ENCODE assay signal across 1 cellular context in the genomic region with DNA sequence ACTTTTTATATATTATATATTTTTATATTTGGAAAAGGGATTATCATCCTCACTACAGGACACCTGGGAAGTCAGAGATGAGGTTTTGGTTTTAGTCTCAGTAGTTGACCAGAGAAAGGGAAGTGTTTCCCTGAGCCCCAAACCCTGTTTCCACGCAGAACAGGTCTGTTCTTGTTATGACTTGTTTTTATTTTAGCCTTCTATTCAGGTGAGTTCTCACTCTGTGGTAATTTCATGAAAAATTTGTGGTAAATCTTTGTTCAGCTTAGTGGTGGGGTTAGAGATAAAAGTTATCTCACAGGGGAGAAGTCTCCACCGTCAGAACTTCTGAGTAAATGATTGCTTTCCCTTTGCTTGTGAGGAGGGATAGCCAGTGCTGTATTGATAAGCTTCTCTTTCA.
TF ChIP-seq lines count a peak whose summit lies in the region.

No MANE protein-coding gene starts in this region.

TF ChIP-seq in GM12878, 131 proteins besides CTCF, POLR2A, EP300 and RAD21 (continued from another document and continues in another):
- no peak for TF ChIP-seq ELK1 (IDR thresholded peaks at IDR 0.05; ENCODE audit: low read depth, low read length)
- TF ChIP-seq RELB (IDR thresholded peaks at IDR 0.05; ENCODE audit: low read depth): no peak
- no peak for TF ChIP-seq BMI1 (IDR thresholded peaks at IDR 0.05; ENCODE audit: borderline replicate concordance)
- TF ChIP-seq RCOR1 (conservative IDR thresholded peaks at IDR 0.05; ENCODE audit: low read depth, low read length): no peak
- no peak for TF ChIP-seq MYC (IDR thresholded peaks at IDR 0.05; ENCODE audit: insufficient read depth, insufficient read length, insufficient replicate concordance, low read length, severe bottlenecking)
- TF ChIP-seq ATF7 (IDR thresholded peaks at IDR 0.05; ENCODE audit: low read depth): peak; percentile 50
- TF ChIP-seq MXI1 (IDR thresholded peaks at IDR 0.05; ENCODE audit: low read depth, low read length): no peak
- TF ChIP-seq, protein P1, sequence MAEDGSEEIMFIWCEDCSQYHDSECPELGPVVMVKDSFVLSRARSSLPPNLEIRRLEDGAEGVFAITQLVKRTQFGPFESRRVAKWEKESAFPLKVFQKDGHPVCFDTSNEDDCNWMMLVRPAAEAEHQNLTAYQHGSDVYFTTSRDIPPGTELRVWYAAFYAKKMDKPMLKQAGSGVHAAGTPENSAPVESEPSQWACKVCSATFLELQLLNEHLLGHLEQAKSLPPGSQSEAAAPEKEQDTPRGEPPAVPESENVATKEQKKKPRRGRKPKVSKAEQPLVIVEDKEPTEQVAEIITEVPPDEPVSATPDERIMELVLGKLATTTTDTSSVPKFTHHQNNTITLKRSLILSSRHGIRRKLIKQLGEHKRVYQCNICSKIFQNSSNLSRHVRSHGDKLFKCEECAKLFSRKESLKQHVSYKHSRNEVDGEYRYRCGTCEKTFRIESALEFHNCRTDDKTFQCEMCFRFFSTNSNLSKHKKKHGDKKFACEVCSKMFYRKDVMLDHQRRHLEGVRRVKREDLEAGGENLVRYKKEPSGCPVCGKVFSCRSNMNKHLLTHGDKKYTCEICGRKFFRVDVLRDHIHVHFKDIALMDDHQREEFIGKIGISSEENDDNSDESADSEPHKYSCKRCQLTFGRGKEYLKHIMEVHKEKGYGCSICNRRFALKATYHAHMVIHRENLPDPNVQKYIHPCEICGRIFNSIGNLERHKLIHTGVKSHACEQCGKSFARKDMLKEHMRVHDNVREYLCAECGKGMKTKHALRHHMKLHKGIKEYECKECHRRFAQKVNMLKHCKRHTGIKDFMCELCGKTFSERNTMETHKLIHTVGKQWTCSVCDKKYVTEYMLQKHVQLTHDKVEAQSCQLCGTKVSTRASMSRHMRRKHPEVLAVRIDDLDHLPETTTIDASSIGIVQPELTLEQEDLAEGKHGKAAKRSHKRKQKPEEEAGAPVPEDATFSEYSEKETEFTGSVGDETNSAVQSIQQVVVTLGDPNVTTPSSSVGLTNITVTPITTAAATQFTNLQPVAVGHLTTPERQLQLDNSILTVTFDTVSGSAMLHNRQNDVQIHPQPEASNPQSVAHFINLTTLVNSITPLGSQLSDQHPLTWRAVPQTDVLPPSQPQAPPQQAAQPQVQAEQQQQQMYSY (CRISPR knock-in tag; IDR thresholded peaks at IDR 0.05): no peak
- TF ChIP-seq ZNF384 (IDR thresholded peaks at IDR 0.05; ENCODE audit: borderline replicate concordance, low read depth, low read length): no peak
- no peak for TF ChIP-seq CREB1 (IDR thresholded peaks at IDR 0.05; ENCODE audit: low read depth)
- no peak for TF ChIP-seq SRF (IDR thresholded peaks at IDR 0.05; ENCODE audit: low read depth in 2 of 2, low read length in 2 of 2)
- peak; percentile 98 for TF ChIP-seq RUNX3 (IDR thresholded peaks at IDR 0.05; ENCODE audit: low read length)
- TF ChIP-seq, protein P2, sequence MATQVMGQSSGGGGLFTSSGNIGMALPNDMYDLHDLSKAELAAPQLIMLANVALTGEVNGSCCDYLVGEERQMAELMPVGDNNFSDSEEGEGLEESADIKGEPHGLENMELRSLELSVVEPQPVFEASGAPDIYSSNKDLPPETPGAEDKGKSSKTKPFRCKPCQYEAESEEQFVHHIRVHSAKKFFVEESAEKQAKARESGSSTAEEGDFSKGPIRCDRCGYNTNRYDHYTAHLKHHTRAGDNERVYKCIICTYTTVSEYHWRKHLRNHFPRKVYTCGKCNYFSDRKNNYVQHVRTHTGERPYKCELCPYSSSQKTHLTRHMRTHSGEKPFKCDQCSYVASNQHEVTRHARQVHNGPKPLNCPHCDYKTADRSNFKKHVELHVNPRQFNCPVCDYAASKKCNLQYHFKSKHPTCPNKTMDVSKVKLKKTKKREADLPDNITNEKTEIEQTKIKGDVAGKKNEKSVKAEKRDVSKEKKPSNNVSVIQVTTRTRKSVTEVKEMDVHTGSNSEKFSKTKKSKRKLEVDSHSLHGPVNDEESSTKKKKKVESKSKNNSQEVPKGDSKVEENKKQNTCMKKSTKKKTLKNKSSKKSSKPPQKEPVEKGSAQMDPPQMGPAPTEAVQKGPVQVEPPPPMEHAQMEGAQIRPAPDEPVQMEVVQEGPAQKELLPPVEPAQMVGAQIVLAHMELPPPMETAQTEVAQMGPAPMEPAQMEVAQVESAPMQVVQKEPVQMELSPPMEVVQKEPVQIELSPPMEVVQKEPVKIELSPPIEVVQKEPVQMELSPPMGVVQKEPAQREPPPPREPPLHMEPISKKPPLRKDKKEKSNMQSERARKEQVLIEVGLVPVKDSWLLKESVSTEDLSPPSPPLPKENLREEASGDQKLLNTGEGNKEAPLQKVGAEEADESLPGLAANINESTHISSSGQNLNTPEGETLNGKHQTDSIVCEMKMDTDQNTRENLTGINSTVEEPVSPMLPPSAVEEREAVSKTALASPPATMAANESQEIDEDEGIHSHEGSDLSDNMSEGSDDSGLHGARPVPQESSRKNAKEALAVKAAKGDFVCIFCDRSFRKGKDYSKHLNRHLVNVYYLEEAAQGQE (IDR thresholded peaks at IDR 0.05; ENCODE audit: low read depth, low read length): no peak
- TF ChIP-seq GABPA (IDR thresholded peaks at IDR 0.05; ENCODE audit: low read depth): no peak
- no peak for TF ChIP-seq KDM1A (IDR thresholded peaks at IDR 0.05; ENCODE audit: borderline replicate concordance)
- 0 out of 2 replicates have a peak, but pooled peaks have one; percentile 33 for TF ChIP-seq DPF2 (IDR thresholded peaks at IDR 0.05)
- TF ChIP-seq, protein P3, sequence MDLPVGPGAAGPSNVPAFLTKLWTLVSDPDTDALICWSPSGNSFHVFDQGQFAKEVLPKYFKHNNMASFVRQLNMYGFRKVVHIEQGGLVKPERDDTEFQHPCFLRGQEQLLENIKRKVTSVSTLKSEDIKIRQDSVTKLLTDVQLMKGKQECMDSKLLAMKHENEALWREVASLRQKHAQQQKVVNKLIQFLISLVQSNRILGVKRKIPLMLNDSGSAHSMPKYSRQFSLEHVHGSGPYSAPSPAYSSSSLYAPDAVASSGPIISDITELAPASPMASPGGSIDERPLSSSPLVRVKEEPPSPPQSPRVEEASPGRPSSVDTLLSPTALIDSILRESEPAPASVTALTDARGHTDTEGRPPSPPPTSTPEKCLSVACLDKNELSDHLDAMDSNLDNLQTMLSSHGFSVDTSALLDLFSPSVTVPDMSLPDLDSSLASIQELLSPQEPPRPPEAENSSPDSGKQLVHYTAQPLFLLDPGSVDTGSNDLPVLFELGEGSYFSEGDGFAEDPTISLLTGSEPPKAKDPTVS (IDR thresholded peaks at IDR 0.05; ENCODE audit: low read depth, low read length): no peak
- TF ChIP-seq ZNF622 (IDR thresholded peaks at IDR 0.05): no peak
- peak; percentile 20; the same call in 1 of the 2 replicates for TF ChIP-seq ZBED1 (IDR thresholded peaks at IDR 0.05; ENCODE audit: borderline replicate concordance)
- TF ChIP-seq FOS (IDR thresholded peaks at IDR 0.05; ENCODE audit: borderline replicate concordance, extremely low read depth, insufficient read length): no peak
- no peak for TF ChIP-seq TAF1 (IDR thresholded peaks at IDR 0.05; ENCODE audit: borderline replicate concordance, low read depth, low read length)
- TF ChIP-seq, protein P4, sequence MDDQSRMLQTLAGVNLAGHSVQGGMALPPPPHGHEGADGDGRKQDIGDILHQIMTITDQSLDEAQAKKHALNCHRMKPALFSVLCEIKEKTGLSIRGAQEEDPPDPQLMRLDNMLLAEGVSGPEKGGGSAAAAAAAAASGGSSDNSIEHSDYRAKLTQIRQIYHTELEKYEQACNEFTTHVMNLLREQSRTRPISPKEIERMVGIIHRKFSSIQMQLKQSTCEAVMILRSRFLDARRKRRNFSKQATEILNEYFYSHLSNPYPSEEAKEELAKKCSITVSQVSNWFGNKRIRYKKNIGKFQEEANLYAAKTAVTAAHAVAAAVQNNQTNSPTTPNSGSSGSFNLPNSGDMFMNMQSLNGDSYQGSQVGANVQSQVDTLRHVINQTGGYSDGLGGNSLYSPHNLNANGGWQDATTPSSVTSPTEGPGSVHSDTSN (IDR thresholded peaks at IDR 0.05; ENCODE audit: insufficient replicate concordance, low read depth, low read length): no peak
- no peak for TF ChIP-seq SMC3 (IDR thresholded peaks at IDR 0.05; ENCODE audit: borderline replicate concordance, low read length)
- no peak for TF ChIP-seq SUPT20H (IDR thresholded peaks at IDR 0.05; ENCODE audit: borderline replicate concordance, control insufficient read depth, low read depth, low read length)
- TF ChIP-seq JUNB (IDR thresholded peaks at IDR 0.05): peak; percentile 88
- TF ChIP-seq ZNF207 (IDR thresholded peaks at IDR 0.05; ENCODE audit: borderline replicate concordance): no peak
- TF ChIP-seq POLR2AphosphoS2 (IDR thresholded peaks at IDR 0.05; ENCODE audit: low read depth, low read length): no peak
- no peak for TF ChIP-seq SMARCA5 (IDR thresholded peaks at IDR 0.05)
- TF ChIP-seq, protein P5, sequence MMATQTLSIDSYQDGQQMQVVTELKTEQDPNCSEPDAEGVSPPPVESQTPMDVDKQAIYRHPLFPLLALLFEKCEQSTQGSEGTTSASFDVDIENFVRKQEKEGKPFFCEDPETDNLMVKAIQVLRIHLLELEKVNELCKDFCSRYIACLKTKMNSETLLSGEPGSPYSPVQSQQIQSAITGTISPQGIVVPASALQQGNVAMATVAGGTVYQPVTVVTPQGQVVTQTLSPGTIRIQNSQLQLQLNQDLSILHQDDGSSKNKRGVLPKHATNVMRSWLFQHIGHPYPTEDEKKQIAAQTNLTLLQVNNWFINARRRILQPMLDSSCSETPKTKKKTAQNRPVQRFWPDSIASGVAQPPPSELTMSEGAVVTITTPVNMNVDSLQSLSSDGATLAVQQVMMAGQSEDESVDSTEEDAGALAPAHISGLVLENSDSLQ (IDR thresholded peaks at IDR 0.05): no peak
- peak; percentile 74 for TF ChIP-seq EED (IDR thresholded peaks at IDR 0.05; ENCODE audit: low read depth)
- no peak for TF ChIP-seq CEBPZ (IDR thresholded peaks at IDR 0.05; ENCODE audit: low read depth, low read length)
- TF ChIP-seq ZNF687 (IDR thresholded peaks at IDR 0.05): no peak
- no peak for TF ChIP-seq LARP7 (IDR thresholded peaks at IDR 0.05)
- TF ChIP-seq SMAD1 (IDR thresholded peaks at IDR 0.05; ENCODE audit: low read depth, partially characterized antibody): no peak
